In genomic region chr13:113238542-113238941, GRCh38 we compare ENCODE assay signal across 21 cellular contexts. TPM values are rescaled to one million over a fixed set of nuclear protein-coding genes. Genes with fewer than 3 reads are reported as not detected.
A peak's percentile ranks its signal among the peaks of the same experiment; 100 is the strongest.
DNase-seq lines count a peak whose midpoint lies in the region; ATAC-seq, FAIRE-seq and TF ChIP-seq lines count a peak whose summit lies in the region.
"Had no signal": no experiment of that assay in that cellular context is flagged by ENCODE, and none has a peak within 500 bp of the region (broad histone marks: within the 10 kb centered on the region; RNA-seq: fewer than 3 reads in every experiment).

No MANE protein-coding gene starts in this region.

- CTCF ChIA-PET in HepG2 (lab: Yijun Ruan, JAX; ENCODE audit: low intra/inter-chr PET ratio, low total read pairs) = no interaction called here
- CTCF ChIA-PET in K562 (lab: Yijun Ruan, JAX; ENCODE audit: low intra/inter-chr PET ratio) = no interaction called here
- CTCF ChIA-PET in CD8-positive, alpha-beta memory T cell (lab: Charles Lee) = no interaction called here

- H3K27ac ChIP-seq in HepG2 (ENCODE audit: extremely low read length, insufficient read depth, low read length) (no peak overlapping the region), right lobe of liver (no peak overlapping the region), K562 (ENCODE audit: extremely low read depth, low read depth, low read length) (no peak overlapping the region), small intestine (ENCODE audit: low read depth in 1 of 2, low read length in 1 of 2) (no peak overlapping the region)
- no peak overlapping the region for H3K27ac ChIP-seq in CD8-positive, alpha-beta memory T cell (ENCODE audit: low read depth, low read length)
- H3K27ac ChIP-seq: SJSA1 had no signal

- TF ChIP-seq CTCF in HepG2 (CRISPR knock-in tag; IDR thresholded peaks at IDR 0.05) (no peak), right lobe of liver (IDR thresholded peaks at IDR 0.05) (no peak), LNCaP clone FGC (IDR thresholded peaks at IDR 0.05; ENCODE audit: control insufficient read depth, extremely low read depth, insufficient read depth) (peak; percentile 33), K562 (IDR thresholded peaks at IDR 0.05 in 2 of 3, conservative IDR thresholded peaks at IDR 0.05 in 1 of 3; ENCODE audit: insufficient read depth in 2 of 3, low read depth in 1 of 3, low read length in 3 of 3) (no peak)

- H3K4me1 ChIP-seq in HepG2 (ENCODE audit: insufficient read depth, low read length) (no peaks in the 10 kb centered on the region), right lobe of liver (no peaks in the 10 kb centered on the region), K562 (replicated peaks in 1 of 2; ENCODE audit: control insufficient read depth in 2 of 2, insufficient read depth in 2 of 2, low read length in 2 of 2) (no peaks in the 10 kb centered on the region), small intestine (ENCODE audit: control insufficient read depth in 2 of 2, insufficient read depth in 1 of 2, low read depth in 1 of 2, low read length in 1 of 2) (no peaks in the 10 kb centered on the region)
- no peaks in the 10 kb centered on the region for H3K4me1 ChIP-seq in CD8-positive, alpha-beta memory T cell (ENCODE audit: insufficient read depth, low read length)
- H3K4me1 ChIP-seq: SJSA1 had no signal

- H3K36me3 Mint-ChIP-seq in stimulated activated memory B cell treated with anti-CD40 and anti-IgM and Interleukin-4, amounts not matched to agents 10 μg/mL and 1 μg/mL and 100 μg/mL, for 72 hours = peaks cover 57% of the 10 kb centered on the region
- H3K36me3 Mint-ChIP-seq in CD8-positive, alpha-beta memory T cell = peaks cover 0 to 88% (median 29%) of the 10 kb centered on the region in 3 donors

- H3K9me3 ChIP-seq in HepG2 (ENCODE audit: low read length) = no peaks in the 10 kb centered on the region
- H3K9me3 ChIP-seq in right lobe of liver = no peaks in the 10 kb centered on the region
- H3K9me3 ChIP-seq in K562 (replicated peaks; ENCODE audit: control insufficient read depth, insufficient read depth, low read depth, low read length) = no peaks in the 10 kb centered on the region
- H3K9me3 ChIP-seq in small intestine (ENCODE audit: control insufficient read depth, low read depth) = no peaks in the 10 kb centered on the region
- H3K9me3 ChIP-seq in CD8-positive, alpha-beta memory T cell (ENCODE audit: low read length) = no peaks in the 10 kb centered on the region
- H3K9me3 ChIP-seq: SJSA1 had no signal

- no TSS peak for BruUV-seq in HepG2 (replicated peaks; lab: Mats Ljungman, UMichigan)
- BruUV-seq in K562 (replicated peaks; lab: Mats Ljungman, UMichigan) = no TSS peak

- H3K4me2 ChIP-seq in HepG2 (ENCODE audit: low read depth, low read length) (no peak overlapping the region), K562 (ENCODE audit: insufficient read depth, low read length) (no peak overlapping the region)

- TF ChIP-seq POLR2A in HepG2 (IDR thresholded peaks at IDR 0.05; ENCODE audit: insufficient read depth in 1 of 2, low read depth in 2 of 2, low read length in 2 of 2) (no peak), right lobe of liver (IDR thresholded peaks at IDR 0.05) (no peak), K562 (conservative IDR thresholded peaks at IDR 0.05) (no peak)

- peaks cover 21 to 80% of the 10 kb centered on the region in 2 experiments for H3K36me3 ChIP-seq in HepG2 (replicated peaks in 1 of 2; ENCODE audit: control insufficient read depth in 1 of 2, insufficient read depth in 2 of 2, low read length in 2 of 2)
- H3K36me3 ChIP-seq in right lobe of liver = peaks cover 0 to 48% (median 14%) of the 10 kb centered on the region in 4 donors
- peaks cover 75% of the 10 kb centered on the region; the same call in 2 of the 3 replicates for H3K36me3 ChIP-seq in K562 (ENCODE audit: control insufficient read depth, insufficient read depth, low read length)
- peaks cover 14 to 23% of the 10 kb centered on the region in 2 donors for H3K36me3 ChIP-seq in small intestine (ENCODE audit: control insufficient read depth in 2 of 2, insufficient read depth in 2 of 2, low read length in 2 of 2)
- H3K36me3 ChIP-seq in CD8-positive, alpha-beta memory T cell (ENCODE audit: insufficient read depth, low read length) = peaks cover 52% of the 10 kb centered on the region

- H3K79me2 ChIP-seq in HepG2 (ENCODE audit: insufficient read depth, low read length) (no peaks in the 10 kb centered on the region), K562 (ENCODE audit: control insufficient read depth, insufficient read depth, low read length) (no peaks in the 10 kb centered on the region)

- in situ Hi-C loops in HepG2 (cut with HindIII; ENCODE audit: extremely low pct_ligation_motif_present, low pct_unique_long_range_greater_than_20kb) (no loop called here), K562 (cut with MboI) (no loop called here)

- H2AFZ ChIP-seq in HepG2 (ENCODE audit: low read length) = no peak overlapping the region
- no peak overlapping the region for H2AFZ ChIP-seq in K562 (ENCODE audit: low read depth, low read length)

- ATAC-seq in HepG2 (no peak), right lobe of liver (no peak), K562 (no peak), HG02610 (IDR thresholded peaks at IDR 0.05; ENCODE audit: unreplicated experiment) (no peak)
- ATAC-seq in stimulated activated memory B cell treated with anti-CD40 and anti-IgM and Interleukin-4, amounts not matched to agents 10 μg/mL and 1 μg/mL and 100 μg/mL, for 72 hours = no peak
- ATAC-seq: GM12878, Right ventricle myocardium inferior had no signal

- no peak overlapping the region for H3K9ac ChIP-seq in HepG2 (ENCODE audit: insufficient read depth, low read depth, low read length)
- H3K9ac ChIP-seq in K562 (ENCODE audit: insufficient read depth in 1 of 2, low read depth in 2 of 2, low read length in 2 of 2) = no peak overlapping the region

- H3K27me3 Mint-ChIP-seq in stimulated activated memory B cell treated with anti-CD40 and anti-IgM and Interleukin-4, amounts not matched to agents 10 μg/mL and 1 μg/mL and 100 μg/mL, for 72 hours = no peaks in the 10 kb centered on the region
- H3K27me3 Mint-ChIP-seq in CD8-positive, alpha-beta memory T cell = no peaks in the 10 kb centered on the region
- H3K27me3 Mint-ChIP-seq: B cell had no signal

- H4K20me1 ChIP-seq in HepG2 (ENCODE audit: insufficient read depth, low read length) (no peaks in the 10 kb centered on the region), K562 (replicated peaks; ENCODE audit: control insufficient read depth, insufficient read depth, low read length) (no peaks in the 10 kb centered on the region)

- POLR2A ChIA-PET in HepG2 (lab: Yijun Ruan, JAX) = no interaction called here
- POLR2A ChIA-PET in K562 (lab: Yijun Ruan, JAX) = no interaction called here
- POLR2A ChIA-PET in CD8-positive, alpha-beta memory T cell (lab: Charles Lee) = no interaction called here

- H3K4me3 ChIP-seq in HepG2 (replicated peaks in 1 of 3; ENCODE audit: insufficient read depth in 1 of 3, low read depth in 2 of 3, low read length in 3 of 3) (no peak overlapping the region), right lobe of liver (no peak overlapping the region), LNCaP clone FGC (ENCODE audit: low read depth, low read length) (no peak overlapping the region), K562 (no peak overlapping the region), small intestine (ENCODE audit: low read depth in 1 of 2, low read length in 2 of 2) (no peak overlapping the region)
- no peak overlapping the region for H3K4me3 ChIP-seq in CD8-positive, alpha-beta memory T cell (ENCODE audit: low read length)
- H3K4me3 ChIP-seq: GM12878, SJSA1 had no signal

- no peaks in the 10 kb centered on the region for H3K4me1 Mint-ChIP-seq in stimulated activated memory B cell treated with anti-CD40 and anti-IgM and Interleukin-4, amounts not matched to agents 10 μg/mL and 1 μg/mL and 100 μg/mL, for 72 hours
- H3K4me1 Mint-ChIP-seq in CD8-positive, alpha-beta memory T cell = peaks cover 0 to 2% (median 0%) of the 10 kb centered on the region in 3 donors
- H3K4me1 Mint-ChIP-seq: B cell had no signal

- H3K9me3 Mint-ChIP-seq in stimulated activated memory B cell treated with anti-CD40 and anti-IgM and Interleukin-4, amounts not matched to agents 10 μg/mL and 1 μg/mL and 100 μg/mL, for 72 hours = no peaks in the 10 kb centered on the region
- H3K9me3 Mint-ChIP-seq in CD8-positive, alpha-beta memory T cell = no peaks in the 10 kb centered on the region

- intact Hi-C loops in HepG2 (cut with micrococcal nuclease; ENCODE audit: unreplicated experiment) (no loop called here), right lobe of liver (cut with DNase I) (no loop called here), K562 (cut with micrococcal nuclease) (no loop called here)

- FAIRE-seq in HepG2 (lab: Jason Lieb, UNC) = no peak
- FAIRE-seq in K562 (lab: Jason Lieb, UNC) = no peak
- peak; percentile 61 for FAIRE-seq in small intestine (lab: Jason Lieb, UNC)
- FAIRE-seq: GM12878, H54 had no signal

- TF ChIP-seq EP300 in HepG2 (IDR thresholded peaks at IDR 0.05; ENCODE audit: low read depth in 2 of 2, low read length in 2 of 2) (no peak), HepG2 (CRISPR knock-in tag; IDR thresholded peaks at IDR 0.05; ENCODE audit: borderline replicate concordance) (no peak), K562 (IDR thresholded peaks at IDR 0.05; ENCODE audit: low read length) (no peak)

- H3K9me1 ChIP-seq in K562 (ENCODE audit: control insufficient read depth, insufficient read depth, low read length) = no peaks in the 10 kb centered on the region

- H3K27me3 ChIP-seq in HepG2 (ENCODE audit: control insufficient read depth in 1 of 2, insufficient read depth in 2 of 2, low read length in 2 of 2) (no peaks in the 10 kb centered on the region), right lobe of liver (no peaks in the 10 kb centered on the region), K562 (ENCODE audit: control insufficient read depth in 2 of 2, insufficient read depth in 2 of 2, low read length in 2 of 2) (no peaks in the 10 kb centered on the region), small intestine (ENCODE audit: control insufficient read depth in 2 of 2, insufficient read depth in 2 of 2, low read length in 2 of 2) (no peaks in the 10 kb centered on the region)
- no peaks in the 10 kb centered on the region for H3K27me3 ChIP-seq in CD8-positive, alpha-beta memory T cell (ENCODE audit: insufficient read depth, low read length, poor library complexity, severe bottlenecking)
- H3K27me3 ChIP-seq: SJSA1 had no signal

- DNase-seq in HepG2 (ENCODE audit: low spot score) (no peak), right lobe of liver (no peak), LNCaP clone FGC (ENCODE audit: low read depth) (no peak), K562 (ENCODE audit: extremely low read depth in 1 of 4, low spot score in 3 of 4) (no peak), small intestine (no peak)
- DNase-seq in CD8-positive, alpha-beta memory T cell = no peak
- DNase-seq: KBM-7; NCI-H1105; NCI-H2029 treated with DMSO at 0.1 percent for 48 hours; NCI-H2171; NCI-H345; NCI-H524; NCI-H774; NK-92 treated with Interleukin-12 subunit alpha and Interleukin-12 subunit beta, amount 100 ng/mL, for 24 hours had no signal

- no peak overlapping the region for H3K4me3 Mint-ChIP-seq in stimulated activated memory B cell treated with anti-CD40 and anti-IgM and Interleukin-4, amounts not matched to agents 10 μg/mL and 1 μg/mL and 100 μg/mL, for 72 hours
- no peak overlapping the region for H3K4me3 Mint-ChIP-seq in CD8-positive, alpha-beta memory T cell
- H3K4me3 Mint-ChIP-seq: B cell had no signal

- no peak overlapping the region for H3K27ac Mint-ChIP-seq in stimulated activated memory B cell treated with anti-CD40 and anti-IgM and Interleukin-4, amounts not matched to agents 10 μg/mL and 1 μg/mL and 100 μg/mL, for 72 hours
- no peak overlapping the region for H3K27ac Mint-ChIP-seq in CD8-positive, alpha-beta memory T cell
- H3K27ac Mint-ChIP-seq: B cell had no signal

- WGBS in HepG2 (ENCODE audit: low lambda C conversion rate) = 95% methylated on average over 4 of the region's 4 CpGs
- 77% methylated on average over 4 of the region's 4 CpGs for WGBS in right lobe of liver (ENCODE audit: insufficient coverage, low coverage, low lambda C conversion rate, missing lambda C conversion rate)
- WGBS in K562 (ENCODE audit: insufficient coverage, low coverage, missing lambda C conversion rate) = 95% methylated on average over 4 of the region's 4 CpGs
- WGBS in small intestine, 3 donors = 79 to 90% (median 88%) methylated on average over 4 of the region's 4 CpGs

- TF ChIP-seq RAD21 in HepG2 (CRISPR knock-in tag; IDR thresholded peaks at IDR 0.05) (no peak), K562 (CRISPR knock-in tag; conservative IDR thresholded peaks at IDR 0.05 in 1 of 2, IDR thresholded peaks at IDR 0.05 in 1 of 2) (no peak)

RNA-seq across cellular contexts. Expression of gene CUL4A, which starts 29.1 kb away (rescaled TPM):
- 75.3 and 95.5 TPM in 2 replicates for total RNA-seq in HepG2 (2016; rRNA removed; fragmentation: Illumina TruSeq; extraction: Trizol)
- 28.8 and 32.0 TPM in 2 replicates for total RNA-seq in HepG2 (2016; cell fraction: cytosol; rRNA removed; fragmentation: Illumina TruSeq; extraction: Trizol; ENCODE audit: low read depth)
- 69.1 and 83.4 TPM in 2 replicates for total RNA-seq in HepG2 (2016; cell fraction: insoluble cytoplasmic fraction; rRNA removed; fragmentation: Illumina TruSeq; extraction: Trizol)
- total RNA-seq in HepG2 (2016; cell fraction: membrane; rRNA removed; fragmentation: Illumina TruSeq; extraction: Trizol) = 51.1 and 52.1 TPM in 2 replicates
- total RNA-seq in HepG2 (2016; cell fraction: nucleus; rRNA removed; fragmentation: Illumina TruSeq; extraction: Trizol) = 55.3 and 56.2 TPM in 2 replicates
- polyA plus RNA-seq in HepG2 (2011; rRNA removed) = 51.2 and 60.8 TPM in 2 replicates
- polyA plus RNA-seq in HepG2 (2011; cell fraction: cytosol; rRNA removed) = 42.4 and 43.4 TPM in 2 replicates
- 121 and 126 TPM in 2 replicates for polyA plus RNA-seq in HepG2 (2011; cell fraction: nucleus; rRNA removed)
- polyA plus RNA-seq in HepG2 (2012) = 72.5 and 74.5 TPM in 2 replicates
- polyA plus RNA-seq in HepG2 (2016; cell fraction: cytosol; fragmentation: Illumina TruSeq; extraction: Trizol; ENCODE audit: low read depth) = 28.6 and 31.9 TPM in 2 replicates
- polyA plus RNA-seq in HepG2 (2016; cell fraction: insoluble cytoplasmic fraction; fragmentation: Illumina TruSeq; extraction: Trizol; ENCODE audit: low read depth) = 70.4 and 80.3 TPM in 2 replicates
- 28.8 and 29.9 TPM in 2 replicates for polyA plus RNA-seq in HepG2 (2016; cell fraction: membrane; fragmentation: Illumina TruSeq; extraction: Trizol; ENCODE audit: low read depth)
- 99.2 and 101 TPM in 2 replicates for polyA plus RNA-seq in HepG2 (2016; cell fraction: nucleus; fragmentation: Illumina TruSeq; extraction: Trizol; ENCODE audit: insufficient read depth, low read depth)
- 93.3 and 188 TPM in 2 replicates for polyA minus RNA-seq in HepG2 (2011; rRNA and poly(A)+ RNA removed; ENCODE audit: low replicate concordance)
- 29.4 and 37.2 TPM in 2 replicates for polyA minus RNA-seq in HepG2 (2011; cell fraction: cytosol; rRNA and poly(A)+ RNA removed)
- 74.4 and 75.7 TPM in 2 replicates for polyA minus RNA-seq in HepG2 (2011; cell fraction: nucleus; rRNA and poly(A)+ RNA removed)
- 10 to 100 TPM; 29.2 to 75.8 (median 39.5) TPM for total RNA-seq in right lobe of liver
- 110 and 115 TPM in 2 replicates for total RNA-seq in K562 (2011; cell fraction: chromatin; rRNA removed; ENCODE audit: low replicate concordance)
- 60.2 and 66.6 TPM in 2 replicates for total RNA-seq in K562 (2011; cell fraction: nucleolus; rRNA removed)
- total RNA-seq in K562 (2011; cell fraction: nucleoplasm; rRNA removed) = 81.5 and 85.5 TPM in 2 replicates
- total RNA-seq in K562 (2014; rRNA removed) = 92.0 and 102 TPM in 2 replicates
- total RNA-seq in K562 (2014; rRNA removed; fragmentation: Illumina TruSeq; extraction: Trizol) = 63.2 and 75.6 TPM in 2 replicates
- 63.8 and 68.1 TPM in 2 replicates for total RNA-seq in K562 (2015; rRNA removed; fragmentation: Illumina TruSeq; extraction: Trizol)
- total RNA-seq in K562 (2021) = 75.8 and 79.7 TPM in 2 replicates
- 42.9 and 47.9 TPM in 2 replicates for polyA plus RNA-seq in K562 (2011; rRNA removed)
- polyA plus RNA-seq in K562 (2011; cell fraction: cytosol; rRNA removed) = 32.4 and 43.0 TPM in 2 replicates
- polyA plus RNA-seq in K562 (2011; cell fraction: nucleus; rRNA removed) = 56.6 and 68.3 TPM in 2 replicates
- polyA plus RNA-seq in K562 (2012) = 39.6 and 53.2 TPM in 2 replicates
- polyA plus RNA-seq in K562 (2014; fragmentation: Illumina TruSeq; extraction: Trizol) = 60.8 and 62.9 TPM in 2 replicates
- polyA plus RNA-seq in K562 (2014; fragmentation: Nextera tagmentation; extraction: Ambion mirVana) = 10 to 100 TPM; 21.1 to 27.1 TPM
- polyA plus RNA-seq in K562 (2014; rRNA removed) = 65.7 and 70.8 TPM in 2 replicates
- 40.1 and 49.1 TPM in 2 replicates for polyA minus RNA-seq in K562 (2011; rRNA and poly(A)+ RNA removed)
- polyA minus RNA-seq in K562 (2011; cell fraction: cytosol; rRNA and poly(A)+ RNA removed) = 28.3 and 31.6 TPM in 2 replicates
- 31.1 and 34.1 TPM in 2 replicates for polyA minus RNA-seq in K562 (2011; cell fraction: nucleus; rRNA and poly(A)+ RNA removed)
- polyA plus RNA-seq in small intestine = 10 to 100 TPM; 30.2 to 32.7 (median 32.4) TPM
- 10 to 100 TPM; 82.5 to 87.3 TPM for total RNA-seq in CD8-positive, alpha-beta memory T cell
- polyA plus RNA-seq in CD8-positive, alpha-beta memory T cell = 67.4 TPM

RNA-seq across cellular contexts. Expression of gene PCID2, which starts 30.1 kb away (rescaled TPM):
- total RNA-seq in HepG2 (2016; rRNA removed; fragmentation: Illumina TruSeq; extraction: Trizol) (65.0 and 76.4 TPM in 2 replicates), right lobe of liver (10 to 100 TPM; 15.1 to 24.9 (median 19.4) TPM), K562 (2014; rRNA removed) (39.6 and 45.0 TPM in 2 replicates), K562 (2014; rRNA removed; fragmentation: Illumina TruSeq; extraction: Trizol) (59.6 and 60.7 TPM in 2 replicates), K562 (2015; rRNA removed; fragmentation: Illumina TruSeq; extraction: Trizol) (44.0 and 46.0 TPM in 2 replicates), K562 (2021) (44.0 and 47.8 TPM in 2 replicates)
- 16.3 and 17.9 TPM in 2 replicates for total RNA-seq in HepG2 (2016; cell fraction: cytosol; rRNA removed; fragmentation: Illumina TruSeq; extraction: Trizol; ENCODE audit: low read depth)
- 67.6 and 78.5 TPM in 2 replicates for total RNA-seq in HepG2 (2016; cell fraction: insoluble cytoplasmic fraction; rRNA removed; fragmentation: Illumina TruSeq; extraction: Trizol)
- total RNA-seq in HepG2 (2016; cell fraction: membrane; rRNA removed; fragmentation: Illumina TruSeq; extraction: Trizol) = 25.4 and 26.5 TPM in 2 replicates
- total RNA-seq in HepG2 (2016; cell fraction: nucleus; rRNA removed; fragmentation: Illumina TruSeq; extraction: Trizol) = 58.5 and 66.9 TPM in 2 replicates
- polyA plus RNA-seq in HepG2 (2011; rRNA removed) (104 and 111 TPM in 2 replicates), K562 (2011; rRNA removed) (103 and 117 TPM in 2 replicates), K562 (2014; fragmentation: Illumina TruSeq; extraction: Trizol) (48.1 and 49.5 TPM in 2 replicates), K562 (2014; fragmentation: Nextera tagmentation; extraction: Ambion mirVana) (10 to 100 TPM; 67.8 to 87.4 TPM), K562 (2014; rRNA removed) (60.8 and 61.7 TPM in 2 replicates), small intestine (10 to 100 TPM; 21.6 to 33.4 (median 26.6) TPM)
- polyA plus RNA-seq in HepG2 (2011; cell fraction: cytosol; rRNA removed) = 47.7 and 57.2 TPM in 2 replicates
- 185 and 190 TPM in 2 replicates for polyA plus RNA-seq in HepG2 (2011; cell fraction: nucleus; rRNA removed)
- polyA plus RNA-seq in HepG2 (2012) = 56.8 and 63.4 TPM in 2 replicates
- polyA plus RNA-seq in HepG2 (2016; cell fraction: cytosol; fragmentation: Illumina TruSeq; extraction: Trizol; ENCODE audit: low read depth) = 9.0 and 9.1 TPM in 2 replicates
- 68.7 and 72.7 TPM in 2 replicates for polyA plus RNA-seq in HepG2 (2016; cell fraction: insoluble cytoplasmic fraction; fragmentation: Illumina TruSeq; extraction: Trizol; ENCODE audit: low read depth)
- polyA plus RNA-seq in HepG2 (2016; cell fraction: membrane; fragmentation: Illumina TruSeq; extraction: Trizol; ENCODE audit: low read depth) = 14.2 and 15.6 TPM in 2 replicates
- polyA plus RNA-seq in HepG2 (2016; cell fraction: nucleus; fragmentation: Illumina TruSeq; extraction: Trizol; ENCODE audit: insufficient read depth, low read depth) = 89.2 and 96.9 TPM in 2 replicates
- 52.5 and 174 TPM in 2 replicates for polyA minus RNA-seq in HepG2 (2011; rRNA and poly(A)+ RNA removed; ENCODE audit: low replicate concordance)
- 23.5 and 34.0 TPM in 2 replicates for polyA minus RNA-seq in HepG2 (2011; cell fraction: cytosol; rRNA and poly(A)+ RNA removed)
- 161 and 207 TPM in 2 replicates for polyA minus RNA-seq in HepG2 (2011; cell fraction: nucleus; rRNA and poly(A)+ RNA removed)
- 154 and 191 TPM in 2 replicates for total RNA-seq in K562 (2011; cell fraction: chromatin; rRNA removed; ENCODE audit: low replicate concordance)
- total RNA-seq in K562 (2011; cell fraction: nucleolus; rRNA removed) = 77.9 and 86.1 TPM in 2 replicates
- 112 and 117 TPM in 2 replicates for total RNA-seq in K562 (2011; cell fraction: nucleoplasm; rRNA removed)
- polyA plus RNA-seq in K562 (2011; cell fraction: cytosol; rRNA removed) = 36.6 and 57.4 TPM in 2 replicates
- 134 and 157 TPM in 2 replicates for polyA plus RNA-seq in K562 (2011; cell fraction: nucleus; rRNA removed)
- 36.5 and 36.6 TPM in 2 replicates for polyA plus RNA-seq in K562 (2012)
- polyA minus RNA-seq in K562 (2011; rRNA and poly(A)+ RNA removed) = 77.6 and 85.6 TPM in 2 replicates
- polyA minus RNA-seq in K562 (2011; cell fraction: cytosol; rRNA and poly(A)+ RNA removed) = 29.1 and 34.3 TPM in 2 replicates
- 61.9 and 99.0 TPM in 2 replicates for polyA minus RNA-seq in K562 (2011; cell fraction: nucleus; rRNA and poly(A)+ RNA removed)
- total RNA-seq in CD8-positive, alpha-beta memory T cell = 10 to 100 TPM; 60.1 to 62.3 TPM
- 90.4 TPM for polyA plus RNA-seq in CD8-positive, alpha-beta memory T cell

RNA-seq across cellular contexts. Expression of gene LAMP1, which starts 58.5 kb away (rescaled TPM):
- 33.2 and 112 TPM in 2 replicates for total RNA-seq in HepG2 (2016; rRNA removed; fragmentation: Illumina TruSeq; extraction: Trizol)
- 10.9 and 12.4 TPM in 2 replicates for total RNA-seq in HepG2 (2016; cell fraction: cytosol; rRNA removed; fragmentation: Illumina TruSeq; extraction: Trizol; ENCODE audit: low read depth)
- total RNA-seq in HepG2 (2016; cell fraction: insoluble cytoplasmic fraction; rRNA removed; fragmentation: Illumina TruSeq; extraction: Trizol) = 28.0 and 117 TPM in 2 replicates
- total RNA-seq in HepG2 (2016; cell fraction: membrane; rRNA removed; fragmentation: Illumina TruSeq; extraction: Trizol) = 16.4 and 16.7 TPM in 2 replicates
- 71.7 and 83.9 TPM in 2 replicates for total RNA-seq in HepG2 (2016; cell fraction: nucleus; rRNA removed; fragmentation: Illumina TruSeq; extraction: Trizol)
- polyA plus RNA-seq in HepG2 (2011; rRNA removed) = 103 TPM in 2 replicates
- polyA plus RNA-seq in HepG2 (2011; cell fraction: cytosol; rRNA removed) = 54.8 and 61.5 TPM in 2 replicates
- polyA plus RNA-seq in HepG2 (2011; cell fraction: nucleus; rRNA removed) = 64.5 and 68.1 TPM in 2 replicates
- polyA plus RNA-seq in HepG2 (2012) = 94.8 and 95.4 TPM in 2 replicates
- polyA plus RNA-seq in HepG2 (2016; cell fraction: cytosol; fragmentation: Illumina TruSeq; extraction: Trizol; ENCODE audit: low read depth) = 8.2 and 8.9 TPM in 2 replicates
- polyA plus RNA-seq in HepG2 (2016; cell fraction: insoluble cytoplasmic fraction; fragmentation: Illumina TruSeq; extraction: Trizol; ENCODE audit: low read depth) = 42.2 and 53.5 TPM in 2 replicates
- 14.6 and 17.0 TPM in 2 replicates for polyA plus RNA-seq in HepG2 (2016; cell fraction: membrane; fragmentation: Illumina TruSeq; extraction: Trizol; ENCODE audit: low read depth)
- 165 and 182 TPM in 2 replicates for polyA plus RNA-seq in HepG2 (2016; cell fraction: nucleus; fragmentation: Illumina TruSeq; extraction: Trizol; ENCODE audit: insufficient read depth, low read depth)
- 78.2 and 92.0 TPM in 2 replicates for polyA minus RNA-seq in HepG2 (2011; rRNA and poly(A)+ RNA removed; ENCODE audit: low replicate concordance)
- 54.9 and 61.7 TPM in 2 replicates for polyA minus RNA-seq in HepG2 (2011; cell fraction: cytosol; rRNA and poly(A)+ RNA removed)
- 25.2 and 25.9 TPM in 2 replicates for polyA minus RNA-seq in HepG2 (2011; cell fraction: nucleus; rRNA and poly(A)+ RNA removed)
- 100 to 1,000 TPM; 154 to 233 (median 197) TPM for total RNA-seq in right lobe of liver
- total RNA-seq in K562 (2011; cell fraction: chromatin; rRNA removed; ENCODE audit: low replicate concordance) = 39.3 and 68.8 TPM in 2 replicates
- 77.8 and 96.6 TPM in 2 replicates for total RNA-seq in K562 (2011; cell fraction: nucleolus; rRNA removed)
- 63.7 and 74.4 TPM in 2 replicates for total RNA-seq in K562 (2011; cell fraction: nucleoplasm; rRNA removed)
- total RNA-seq in K562 (2014; rRNA removed) = 30.9 and 32.5 TPM in 2 replicates
- 19.5 and 22.1 TPM in 2 replicates for total RNA-seq in K562 (2014; rRNA removed; fragmentation: Illumina TruSeq; extraction: Trizol)
- 34.8 and 35.6 TPM in 2 replicates for total RNA-seq in K562 (2015; rRNA removed; fragmentation: Illumina TruSeq; extraction: Trizol)
- total RNA-seq in K562 (2021) = 63.7 and 70.1 TPM in 2 replicates
- 23.2 and 27.6 TPM in 2 replicates for polyA plus RNA-seq in K562 (2011; rRNA removed)
- polyA plus RNA-seq in K562 (2011; cell fraction: cytosol; rRNA removed) = 15.1 and 27.9 TPM in 2 replicates
- polyA plus RNA-seq in K562 (2011; cell fraction: nucleus; rRNA removed) = 16.6 and 19.4 TPM in 2 replicates
- polyA plus RNA-seq in K562 (2012) = 54.3 and 67.2 TPM in 2 replicates
- polyA plus RNA-seq in K562 (2014; fragmentation: Illumina TruSeq; extraction: Trizol) = 31.5 and 40.4 TPM in 2 replicates
- polyA plus RNA-seq in K562 (2014; fragmentation: Nextera tagmentation; extraction: Ambion mirVana) = 1 to 10 TPM; 2.2 to 2.5 TPM
- 28.7 and 30.5 TPM in 2 replicates for polyA plus RNA-seq in K562 (2014; rRNA removed)
- polyA minus RNA-seq in K562 (2011; rRNA and poly(A)+ RNA removed) = 18.6 and 26.5 TPM in 2 replicates
- polyA minus RNA-seq in K562 (2011; cell fraction: cytosol; rRNA and poly(A)+ RNA removed) = 20.0 and 28.4 TPM in 2 replicates
- polyA minus RNA-seq in K562 (2011; cell fraction: nucleus; rRNA and poly(A)+ RNA removed) = 5.0 and 7.4 TPM in 2 replicates
- 100 to 1,000 TPM in 1 of 3 donors, 10 to 100 TPM in 2; 34.0 to 124 (median 34.9) TPM for polyA plus RNA-seq in small intestine
- total RNA-seq in CD8-positive, alpha-beta memory T cell = 100 to 1,000 TPM in 1 of 2 experiments, 10 to 100 TPM in 1; 97.2 to 110 TPM
- polyA plus RNA-seq in CD8-positive, alpha-beta memory T cell = 36.6 TPM

Comparison
In these comparisons a context has a peak if more than half of its experiments do, and no peak if none do; other contexts are left out.
1. Of the 241 proteins assayed by ChIP-seq in both HepG2 and K562: peak only in HepG2: none; only in K562: none; in both: ZBTB33; in neither: 240.